ENCODE assay signal across 1 cellular context in the genomic region with DNA sequence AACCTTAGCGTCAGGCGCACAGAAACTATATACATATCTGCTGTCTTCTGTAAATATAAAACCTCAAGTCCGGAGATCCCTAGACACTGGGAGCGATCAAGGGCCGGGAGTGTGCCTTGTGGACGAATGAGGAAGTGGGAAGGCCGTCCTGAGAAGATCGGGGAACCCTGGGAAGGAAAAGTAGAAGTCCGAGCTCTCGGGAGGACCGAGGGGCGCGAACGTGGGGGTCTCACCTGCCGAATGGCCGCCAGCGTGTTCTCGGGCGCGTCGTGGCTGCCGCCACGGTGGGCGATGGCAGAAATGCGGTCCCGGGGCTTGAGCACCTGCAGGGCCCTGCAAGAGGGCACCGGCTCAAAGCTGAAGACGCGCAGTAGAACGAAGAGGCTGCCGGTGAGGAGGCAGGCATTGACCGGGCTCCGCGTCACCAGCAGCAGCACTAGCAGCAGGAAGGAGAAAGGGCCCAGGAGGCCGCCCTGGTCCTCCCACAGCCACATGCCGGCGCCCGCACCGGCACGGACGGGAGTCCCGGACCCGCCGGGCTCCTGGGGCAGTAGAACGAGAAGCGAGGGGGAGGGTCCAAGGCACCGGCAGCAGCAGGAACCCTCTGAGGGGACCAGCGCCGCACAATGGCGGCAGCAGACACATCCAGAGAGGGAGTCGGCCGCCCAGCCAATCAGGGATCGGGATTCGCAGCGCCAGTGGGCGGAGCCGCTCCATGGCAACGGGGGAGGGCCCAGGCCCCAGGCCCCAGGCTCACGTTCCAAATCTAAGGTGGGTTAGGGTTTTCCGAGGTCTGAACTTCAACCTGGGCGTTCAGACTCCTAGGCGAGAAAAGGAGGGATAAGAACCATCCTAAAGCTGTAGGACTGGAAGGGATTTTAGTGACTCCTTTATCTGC.
TF ChIP-seq lines count a peak whose summit lies in the region.

A gene with protein sequence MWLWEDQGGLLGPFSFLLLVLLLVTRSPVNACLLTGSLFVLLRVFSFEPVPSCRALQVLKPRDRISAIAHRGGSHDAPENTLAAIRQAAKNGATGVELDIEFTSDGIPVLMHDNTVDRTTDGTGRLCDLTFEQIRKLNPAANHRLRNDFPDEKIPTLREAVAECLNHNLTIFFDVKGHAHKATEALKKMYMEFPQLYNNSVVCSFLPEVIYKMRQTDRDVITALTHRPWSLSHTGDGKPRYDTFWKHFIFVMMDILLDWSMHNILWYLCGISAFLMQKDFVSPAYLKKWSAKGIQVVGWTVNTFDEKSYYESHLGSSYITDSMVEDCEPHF (minus strand): TSS at position 628 of the 898 bp plus-strand sequence. CDS start 134 bp downstream, at position 494.

TF ChIP-seq in HepG2, 621 proteins besides CTCF, POLR2A, EP300 and RAD21 (continued from another document and continues in another):
- TF ChIP-seq, protein P1, sequence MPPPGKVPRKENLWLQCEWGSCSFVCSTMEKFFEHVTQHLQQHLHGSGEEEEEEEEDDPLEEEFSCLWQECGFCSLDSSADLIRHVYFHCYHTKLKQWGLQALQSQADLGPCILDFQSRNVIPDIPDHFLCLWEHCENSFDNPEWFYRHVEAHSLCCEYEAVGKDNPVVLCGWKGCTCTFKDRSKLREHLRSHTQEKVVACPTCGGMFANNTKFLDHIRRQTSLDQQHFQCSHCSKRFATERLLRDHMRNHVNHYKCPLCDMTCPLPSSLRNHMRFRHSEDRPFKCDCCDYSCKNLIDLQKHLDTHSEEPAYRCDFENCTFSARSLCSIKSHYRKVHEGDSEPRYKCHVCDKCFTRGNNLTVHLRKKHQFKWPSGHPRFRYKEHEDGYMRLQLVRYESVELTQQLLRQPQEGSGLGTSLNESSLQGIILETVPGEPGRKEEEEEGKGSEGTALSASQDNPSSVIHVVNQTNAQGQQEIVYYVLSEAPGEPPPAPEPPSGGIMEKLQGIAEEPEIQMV (CRISPR knock-in tag; IDR thresholded peaks at IDR 0.05; ENCODE audit: low read depth): no peak; the same call in 1 of the 2 replicates
- TF ChIP-seq ATF6 (CRISPR knock-in tag; conservative IDR thresholded peaks at IDR 0.05): no peak; the same call in 1 of the 2 replicates
- TF ChIP-seq ZNF710 (CRISPR knock-in tag; IDR thresholded peaks at IDR 0.05; ENCODE audit: borderline replicate concordance): no peak; the same call in 1 of the 2 replicates
- peak; percentile 78; the same call in 1 of the 2 replicates for TF ChIP-seq ETV6 (CRISPR knock-in tag; conservative IDR thresholded peaks at IDR 0.05)
- TF ChIP-seq JUN (CRISPR knock-in tag; IDR thresholded peaks at IDR 0.05): no peak
- peak; percentile 94; the same call in 1 of the 2 replicates for TF ChIP-seq REPIN1 (CRISPR knock-in tag; IDR thresholded peaks at IDR 0.05; ENCODE audit: borderline replicate concordance, low read depth)
- peak; percentile 76 for TF ChIP-seq HNRNPLL (IDR thresholded peaks at IDR 0.05; ENCODE audit: low read depth, low read length, poor library complexity, severe bottlenecking)
- TF ChIP-seq MXI1 (IDR thresholded peaks at IDR 0.05; ENCODE audit: borderline replicate concordance, low read depth, low read length): peak; percentile 82; the same call in 1 of the 3 replicates
- TF ChIP-seq JDP2 (CRISPR knock-in tag; IDR thresholded peaks at IDR 0.05; ENCODE audit: borderline replicate concordance): no peak
- no peak for TF ChIP-seq SNRNP70 (IDR thresholded peaks at IDR 0.05; ENCODE audit: low read depth, low read length)
- no peak for TF ChIP-seq ATRX (CRISPR knock-in tag; IDR thresholded peaks at IDR 0.05; ENCODE audit: borderline replicate concordance)
- 0 out of 2 replicates have a peak, but pooled peaks have one; percentile 74 for TF ChIP-seq ZBTB8A (CRISPR knock-in tag; IDR thresholded peaks at IDR 0.05; ENCODE audit: borderline replicate concordance, low read depth)
- no peak for TF ChIP-seq PLRG1 (conservative IDR thresholded peaks at IDR 0.05)
- TF ChIP-seq, protein P2, sequence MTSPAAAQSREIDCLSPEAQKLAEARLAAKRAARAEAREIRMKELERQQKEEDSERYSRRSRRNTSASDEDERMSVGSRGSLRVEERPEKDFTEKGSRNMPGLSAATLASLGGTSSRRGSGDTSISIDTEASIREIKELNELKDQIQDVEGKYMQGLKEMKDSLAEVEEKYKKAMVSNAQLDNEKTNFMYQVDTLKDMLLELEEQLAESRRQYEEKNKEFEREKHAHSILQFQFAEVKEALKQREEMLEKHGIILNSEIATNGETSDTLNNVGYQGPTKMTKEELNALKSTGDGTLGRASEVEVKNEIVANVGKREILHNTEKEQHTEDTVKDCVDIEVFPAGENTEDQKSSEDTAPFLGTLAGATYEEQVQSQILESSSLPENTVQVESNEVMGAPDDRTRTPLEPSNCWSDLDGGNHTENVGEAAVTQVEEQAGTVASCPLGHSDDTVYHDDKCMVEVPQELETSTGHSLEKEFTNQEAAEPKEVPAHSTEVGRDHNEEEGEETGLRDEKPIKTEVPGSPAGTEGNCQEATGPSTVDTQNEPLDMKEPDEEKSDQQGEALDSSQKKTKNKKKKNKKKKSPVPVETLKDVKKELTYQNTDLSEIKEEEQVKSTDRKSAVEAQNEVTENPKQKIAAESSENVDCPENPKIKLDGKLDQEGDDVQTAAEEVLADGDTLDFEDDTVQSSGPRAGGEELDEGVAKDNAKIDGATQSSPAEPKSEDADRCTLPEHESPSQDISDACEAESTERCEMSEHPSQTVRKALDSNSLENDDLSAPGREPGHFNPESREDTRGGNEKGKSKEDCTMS (CRISPR knock-in tag; conservative IDR thresholded peaks at IDR 0.05): no peak
- TF ChIP-seq ARID2 (CRISPR knock-in tag; IDR thresholded peaks at IDR 0.05; ENCODE audit: borderline replicate concordance): peak; percentile 92
- TF ChIP-seq, protein P3, sequence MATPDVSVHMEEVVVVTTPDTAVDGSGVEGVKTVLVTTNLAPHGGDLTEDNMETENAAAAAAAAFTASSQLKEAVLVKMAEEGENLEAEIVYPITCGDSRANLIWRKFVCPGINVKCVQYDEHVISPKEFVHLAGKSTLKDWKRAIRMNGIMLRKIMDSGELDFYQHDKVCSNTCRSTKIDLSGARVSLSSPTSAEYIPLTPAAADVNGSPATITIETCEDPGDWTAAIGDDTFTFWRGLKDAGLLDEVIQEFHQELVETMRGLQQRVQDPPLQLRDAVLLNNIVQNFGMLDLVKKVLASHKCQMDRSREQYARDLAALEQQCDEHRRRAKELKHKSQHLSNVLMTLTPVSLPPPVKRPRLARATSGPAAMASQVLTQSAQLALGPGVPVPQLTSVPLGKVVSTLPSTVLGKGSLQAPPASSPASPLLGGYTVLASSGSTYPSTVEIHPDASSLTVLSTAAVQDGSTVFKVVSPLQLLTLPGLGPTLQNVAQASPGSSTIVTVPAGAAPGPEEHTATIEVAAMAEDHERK (CRISPR knock-in tag; IDR thresholded peaks at IDR 0.05; ENCODE audit: low read depth): no peak
- no peak; the same call in 1 of the 2 replicates for TF ChIP-seq KDM6A (CRISPR knock-in tag; IDR thresholded peaks at IDR 0.05; ENCODE audit: low read depth)
- peak; percentile 92 for TF ChIP-seq ZNF850 (CRISPR knock-in tag; conservative IDR thresholded peaks at IDR 0.05)
- TF ChIP-seq ZNF451 (CRISPR knock-in tag; IDR thresholded peaks at IDR 0.05): no peak; the same call in 1 of the 2 replicates
- TF ChIP-seq, protein P4, sequence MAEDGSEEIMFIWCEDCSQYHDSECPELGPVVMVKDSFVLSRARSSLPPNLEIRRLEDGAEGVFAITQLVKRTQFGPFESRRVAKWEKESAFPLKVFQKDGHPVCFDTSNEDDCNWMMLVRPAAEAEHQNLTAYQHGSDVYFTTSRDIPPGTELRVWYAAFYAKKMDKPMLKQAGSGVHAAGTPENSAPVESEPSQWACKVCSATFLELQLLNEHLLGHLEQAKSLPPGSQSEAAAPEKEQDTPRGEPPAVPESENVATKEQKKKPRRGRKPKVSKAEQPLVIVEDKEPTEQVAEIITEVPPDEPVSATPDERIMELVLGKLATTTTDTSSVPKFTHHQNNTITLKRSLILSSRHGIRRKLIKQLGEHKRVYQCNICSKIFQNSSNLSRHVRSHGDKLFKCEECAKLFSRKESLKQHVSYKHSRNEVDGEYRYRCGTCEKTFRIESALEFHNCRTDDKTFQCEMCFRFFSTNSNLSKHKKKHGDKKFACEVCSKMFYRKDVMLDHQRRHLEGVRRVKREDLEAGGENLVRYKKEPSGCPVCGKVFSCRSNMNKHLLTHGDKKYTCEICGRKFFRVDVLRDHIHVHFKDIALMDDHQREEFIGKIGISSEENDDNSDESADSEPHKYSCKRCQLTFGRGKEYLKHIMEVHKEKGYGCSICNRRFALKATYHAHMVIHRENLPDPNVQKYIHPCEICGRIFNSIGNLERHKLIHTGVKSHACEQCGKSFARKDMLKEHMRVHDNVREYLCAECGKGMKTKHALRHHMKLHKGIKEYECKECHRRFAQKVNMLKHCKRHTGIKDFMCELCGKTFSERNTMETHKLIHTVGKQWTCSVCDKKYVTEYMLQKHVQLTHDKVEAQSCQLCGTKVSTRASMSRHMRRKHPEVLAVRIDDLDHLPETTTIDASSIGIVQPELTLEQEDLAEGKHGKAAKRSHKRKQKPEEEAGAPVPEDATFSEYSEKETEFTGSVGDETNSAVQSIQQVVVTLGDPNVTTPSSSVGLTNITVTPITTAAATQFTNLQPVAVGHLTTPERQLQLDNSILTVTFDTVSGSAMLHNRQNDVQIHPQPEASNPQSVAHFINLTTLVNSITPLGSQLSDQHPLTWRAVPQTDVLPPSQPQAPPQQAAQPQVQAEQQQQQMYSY (CRISPR knock-in tag; IDR thresholded peaks at IDR 0.05): peak; percentile 76; the same call in 1 of the 2 replicates
- TF ChIP-seq ZNF605 (CRISPR knock-in tag; IDR thresholded peaks at IDR 0.05): peak; percentile 99
- peak; percentile 88 for TF ChIP-seq ASH2L (IDR thresholded peaks at IDR 0.05; ENCODE audit: insufficient read length, low read depth, low read length)
- peak; percentile 85 for TF ChIP-seq TBX2 (CRISPR knock-in tag; IDR thresholded peaks at IDR 0.05; ENCODE audit: borderline replicate concordance)
- no peak for TF ChIP-seq ZNF558 (CRISPR knock-in tag; IDR thresholded peaks at IDR 0.05; ENCODE audit: borderline replicate concordance)
- TF ChIP-seq PRDM4 (CRISPR knock-in tag; IDR thresholded peaks at IDR 0.05; ENCODE audit: borderline replicate concordance): 0 out of 2 replicates have a peak, but pooled peaks have one; percentile 31
- TF ChIP-seq PRMT3 (CRISPR knock-in tag; IDR thresholded peaks at IDR 0.05; ENCODE audit: borderline replicate concordance, low read depth): no peak
- TF ChIP-seq THRA (CRISPR knock-in tag; IDR thresholded peaks at IDR 0.05; ENCODE audit: borderline replicate concordance): peak; percentile 71; the same call in 1 of the 2 replicates
- peak; percentile 95 for TF ChIP-seq PHF8 (CRISPR knock-in tag; IDR thresholded peaks at IDR 0.05)
